ENCODE assay signal across 13 cellular contexts in genomic region chr16:88387941-88388627, GRCh38. TPM values are rescaled to one million over a fixed set of nuclear protein-coding genes. Genes with fewer than 3 reads are reported as not detected.
A peak's percentile ranks its signal among the peaks of the same experiment; 100 is the strongest.
DNase-seq lines count a peak whose midpoint lies in the region; ATAC-seq and TF ChIP-seq lines count a peak whose summit lies in the region.
"Had no signal": no experiment of that assay in that cellular context is flagged by ENCODE, and none has a peak within 500 bp of the region (broad histone marks: within the 10 kb centered on the region; RNA-seq: fewer than 3 reads in every experiment).

No MANE protein-coding gene starts in this region.

- H3K9me3 ChIP-seq in upper lobe of right lung (no peaks in the 10 kb centered on the region), WERI-Rb-1 (ENCODE audit: severe bottlenecking) (no peaks in the 10 kb centered on the region)

- H3K4me1 ChIP-seq in upper lobe of right lung: peaks cover 13% of the 10 kb centered on the region

- H3K4me3 ChIP-seq in upper lobe of right lung (no peak overlapping the region), WERI-Rb-1 (ENCODE audit: low read depth, low read length) (no peak overlapping the region)

- H3K27ac ChIP-seq in upper lobe of right lung (peak overlapping the region; percentile 82), WERI-Rb-1 (no peak overlapping the region)
- H3K27ac ChIP-seq: 22Rv1 had no signal

- H3K36me3 ChIP-seq in upper lobe of right lung (no peaks in the 10 kb centered on the region), WERI-Rb-1 (no peaks in the 10 kb centered on the region)

- peaks cover 23% of the 10 kb centered on the region for H3K27me3 ChIP-seq in upper lobe of right lung
- H3K27me3 ChIP-seq in WERI-Rb-1 (ENCODE audit: insufficient read depth, low read depth, severe bottlenecking): no peaks in the 10 kb centered on the region

- intact Hi-C loops in upper lobe of right lung (cut with DNase I): no loop called here

- peak; percentile 5 for DNase-seq in DMS153 (lab: John Stamatoyannopoulos, UW)
- DNase-seq in DMS153 treated with DMSO at 0.1 percent for 48 hours (lab: John Stamatoyannopoulos, UW; ENCODE audit: unreplicated experiment): no peak
- peak; percentile 73 for DNase-seq in fibroblast of gingiva (ENCODE audit: low read depth)
- peak; percentile 67 for DNase-seq in midbrain (lab: John Stamatoyannopoulos, UW)
- peak; percentile 90 for DNase-seq in upper lobe of right lung
- DNase-seq in WERI-Rb-1: no peak
- no peak for DNase-seq in NCI-H1092 treated with DMSO at 0.1 percent for 48 hours (lab: John Stamatoyannopoulos, UW)
- DNase-seq: effector CD8-positive, alpha-beta T cell; naive thymus-derived CD4-positive, alpha-beta T cell; NCI-H2171 treated with DMSO at 0.1 percent for 48 hours; T-cell had no signal

- TF ChIP-seq CTCF in upper lobe of right lung (IDR thresholded peaks at IDR 0.05): no peak
- no peak for TF ChIP-seq CTCF in WERI-Rb-1 (IDR thresholded peaks at IDR 0.05; ENCODE audit: low read depth, low read length)

- ATAC-seq in upper lobe of right lung (peak; percentile 90), GM21526 (IDR thresholded peaks at IDR 0.05; ENCODE audit: low FRiP score, unreplicated experiment) (no peak)
- ATAC-seq: naive thymus-derived CD4-positive, alpha-beta T cell; T-cell had no signal

RNA-seq across cellular contexts. Expression of gene ZNF469, which starts 5.3 kb away (rescaled TPM):
- total RNA-seq in upper lobe of right lung: 2.1 TPM

Comparison
In these comparisons a context has a peak if more than half of its experiments do, and no peak if none do; other contexts are left out.
1. DNase-seq: peak in DMS153 (single experiment), fibroblast of gingiva (single experiment), midbrain (single experiment) and upper lobe of right lung (single experiment); none in DMS153 treated with DMSO at 0.1 percent for 48 hours (single experiment), WERI-Rb-1 (single experiment) and NCI-H1092 treated with DMSO at 0.1 percent for 48 hours (single experiment).